Comparison of ENCODE assay signal across 8 cellular contexts in the genomic region with DNA sequence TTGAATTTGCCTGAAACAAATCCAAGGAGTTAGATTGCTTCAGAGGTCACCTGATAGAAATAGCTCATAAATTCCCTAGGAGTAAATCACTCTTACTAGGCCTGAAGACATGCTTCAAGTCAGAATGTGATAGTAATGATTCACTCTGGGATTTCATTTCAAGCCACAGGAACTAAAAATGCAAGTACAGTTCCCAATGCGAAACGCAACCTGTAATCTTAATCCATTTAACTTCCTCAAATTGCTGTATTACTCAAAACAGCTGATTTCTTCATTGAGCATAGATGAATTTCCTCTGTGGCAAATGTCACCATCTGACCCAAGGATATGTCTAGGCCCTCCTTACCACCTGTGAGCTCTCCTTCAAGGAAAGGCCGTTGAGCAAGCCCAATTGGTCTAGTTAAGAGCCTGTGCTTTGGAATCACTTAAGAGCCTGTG. TPM values are rescaled to one million over a fixed set of nuclear protein-coding genes. Genes with fewer than 3 reads are reported as not detected.
A peak's percentile ranks its signal among the peaks of the same experiment; 100 is the strongest.
DNase-seq lines count a peak whose midpoint lies in the region; ATAC-seq and TF ChIP-seq lines count a peak whose summit lies in the region.

No MANE protein-coding gene starts in this region.

- H3K36me3 Mint-ChIP-seq in CD14-positive monocyte = peaks cover 0 to 1% of the 10 kb centered on the region in 2 donors

- H3K9me3 Mint-ChIP-seq in CD14-positive monocyte = peaks cover 0 to 3% (median 0%) of the 10 kb centered on the region in 7 donors

- H3K27me3 Mint-ChIP-seq in CD14-positive monocyte (ENCODE audit: low read depth in 3 of 3) = no peaks in the 10 kb centered on the region

- WGBS in right cardiac atrium = 74% methylated on average over 3 of the region's 3 CpGs
- WGBS in testis, 2 donors = 87 to 92% methylated on average over 3 of the region's 3 CpGs

- no peak overlapping the region for H3K27ac ChIP-seq in right cardiac atrium (ENCODE audit: low read length)
- no peak overlapping the region for H3K27ac ChIP-seq in testis

- H3K27me3 ChIP-seq in right cardiac atrium (ENCODE audit: control insufficient read depth, insufficient read depth) (no peaks in the 10 kb centered on the region), testis (no peaks in the 10 kb centered on the region)

- no peak overlapping the region for H3K4me3 Mint-ChIP-seq in CD14-positive monocyte

- H3K9me3 ChIP-seq in right cardiac atrium (ENCODE audit: control insufficient read depth, low read length) (no peaks in the 10 kb centered on the region), testis (no peaks in the 10 kb centered on the region)

- no peak overlapping the region for H3K4me3 ChIP-seq in cardiac fibroblast (replicated peaks in 1 of 2; ENCODE audit: low read depth in 2 of 2, low read length in 2 of 2)
- H3K4me3 ChIP-seq in right cardiac atrium (ENCODE audit: low read length) = no peak overlapping the region
- no peak overlapping the region for H3K4me3 ChIP-seq in testis

- intact Hi-C loops in CD14-positive monocyte (cut with micrococcal nuclease) (no loop called here), right cardiac atrium (cut with DNase I) (no loop called here), testis (cut with DNase I; ENCODE audit: low total_unique reads) (no loop called here)

- no peaks in the 10 kb centered on the region for H3K36me3 ChIP-seq in testis (ENCODE audit: low read depth, missing control alignments)

- ATAC-seq in GM19467 (IDR thresholded peaks at IDR 0.05; ENCODE audit: unreplicated experiment) (peak; percentile 79), HG03520 (IDR thresholded peaks at IDR 0.05; ENCODE audit: unreplicated experiment) (peak; percentile 87), right cardiac atrium (no peak)

- no peak for TF ChIP-seq POLR2A in testis (IDR thresholded peaks at IDR 0.05)

- TF ChIP-seq CTCF in CD14-positive monocyte (IDR thresholded peaks at IDR 0.05) (no peak), cardiac fibroblast (IDR thresholded peaks at IDR 0.05; ENCODE audit: low read depth, low read length) (no peak), testis (IDR thresholded peaks at IDR 0.05) (no peak)

- peak overlapping the region; percentile 40 to 89 (median 70) for H3K27ac Mint-ChIP-seq in CD14-positive monocyte

- peak; percentile 52 for DNase-seq in CD14-positive monocyte (ENCODE audit: low spot score)
- peak; percentile 86 to 92 for DNase-seq in cardiac fibroblast (ENCODE audit: low read depth in 2 of 2)
- no peak for DNase-seq in NCI-H510A (lab: John Stamatoyannopoulos, UW)
- no peak for DNase-seq in right cardiac atrium
- DNase-seq in testis = no peak
- DNase-seq in amygdala (lab: John Stamatoyannopoulos, UW) = no peak

- no peaks in the 10 kb centered on the region for H3K4me1 ChIP-seq in right cardiac atrium (ENCODE audit: control insufficient read depth, insufficient read depth, low read length)
- peaks cover 11% of the 10 kb centered on the region for H3K4me1 ChIP-seq in testis

- peaks cover 22% of the 10 kb centered on the region for H3K4me1 Mint-ChIP-seq in CD14-positive monocyte

RNA-seq across cellular contexts. Expression of a gene that starts 32.1 kb away (rescaled TPM):
- polyA plus RNA-seq in CD14-positive monocyte (10 to 100 TPM; 25.7 to 28.7 TPM), right cardiac atrium (40.5 TPM), testis (ENCODE audit: insufficient read depth, low read depth, low replicate concordance) (63.0 TPM)
- total RNA-seq in right cardiac atrium (100 to 1,000 TPM; 192 to 238 (median 219) TPM), testis (10 to 100 TPM; 83.1 to 98.2 TPM)

Comparison
In these comparisons a context has a peak if more than half of its experiments do, and no peak if none do; other contexts are left out.
1. DNase-seq: peak in CD14-positive monocyte (single experiment) and cardiac fibroblast (2 of 2); none in NCI-H510A (single experiment), right cardiac atrium (0 of 3), testis (single experiment) and amygdala (0 of 56).
2. ATAC-seq: peak in GM19467 (single experiment) and HG03520 (single experiment); none in right cardiac atrium (0 of 2).